Comparison of ENCODE assay signal across 29 cellular contexts in genomic region chr4:33606951-33607350, GRCh38.
"Had no signal": no experiment of that assay in that cellular context is flagged by ENCODE, and none has a peak within 500 bp of the region (broad histone marks: within the 10 kb centered on the region; RNA-seq: fewer than 3 reads in every experiment).

No MANE protein-coding gene starts in this region.

- FAIRE-seq: endometrium, endothelial cell of umbilical vein had no signal

- H3K36me3 ChIP-seq: adrenal gland, ascending aorta, breast epithelium, cardiac muscle cell, colonic mucosa, esophagus squamous epithelium had no signal

- H3K27ac ChIP-seq: adrenal gland, ascending aorta, breast epithelium, cardiac muscle cell, colonic mucosa, epithelial cell of prostate, esophagus squamous epithelium had no signal

- H3K9me3 ChIP-seq: adrenal gland, ascending aorta, colonic mucosa had no signal

- H3K4me3 ChIP-seq: adrenal gland, ascending aorta, breast epithelium, cardiac muscle cell, colonic mucosa, esophagus squamous epithelium had no signal

- ATAC-seq: activated CD8-positive, alpha-beta T cell treated with anti-CD3 and anti-CD28 coated beads for 36 hours; activated T-cell treated with anti-CD3 and anti-CD28 coated beads, Interleukin-2, amount 50 U/mL, for 4 hours; activated T-helper 17 cell treated with anti-CD3 and anti-CD28 coated beads, Interleukin-2, amount 50 U/mL, for 72 hours had no signal

- H3K4me1 ChIP-seq: adrenal gland, ascending aorta, breast epithelium, colonic mucosa, esophagus squamous epithelium had no signal

- H3K27me3 ChIP-seq: adrenal gland, ascending aorta, breast epithelium, cardiac muscle cell, colonic mucosa, esophagus squamous epithelium had no signal

- DNase-seq: activated CD4-positive, alpha-beta T cell treated with anti-CD3 and anti-CD28 coated beads for 4 hours; activated CD4-positive, alpha-beta T cell treated with anti-CD3 and anti-CD28 coated beads, Interleukin-2, amount 50 U/mL, for 1 hour; activated CD4-positive, alpha-beta T cell treated with anti-CD3 and anti-CD28 coated beads, Interleukin-2, amount 50 U/mL, for 48 hours; activated CD4-positive, CD25-positive, alpha-beta regulatory T cell; activated CD4-positive, CD25-positive, alpha-beta regulatory T cell treated with anti-CD3 and anti-CD28 coated beads, Interleukin-2, amount 50 U/mL, for 72 hours; activated CD8-positive, alpha-beta memory T cell treated with anti-CD3 and anti-CD28 coated beads for 24 hours; activated CD8-positive, alpha-beta T cell treated with anti-CD3 and anti-CD28 coated beads for 36 hours; activated effector memory CD4-positive, alpha-beta T cell treated with Interleukin-2 at 50 U/mL for 16 hours; activated gamma-delta T cell treated with Interleukin-2 at 50 U/mL for 16 hours; activated naive CD4-positive, alpha-beta T cell treated with anti-CD3 and anti-CD28 coated beads, Interleukin-2, amount 50 U/mL, for 16 hours; activated naive CD4-positive, alpha-beta T cell treated with Interleukin-2 at 50 U/mL for 16 hours; activated T-cell treated with anti-CD3 and anti-CD28 coated beads, Interleukin-2, amount 50 U/mL, for 4 hours; adrenal gland; amygdala; central memory CD4-positive, alpha-beta T cell; cerebellar nuclear complex; colonic mucosa; effector CD8-positive, alpha-beta T cell; esophagus squamous epithelium; foreskin melanocyte; head of caudate nucleus; T-helper 2 cell had no signal
